11 cellular contexts compared by ENCODE assay signal in genomic region chr3:149131594-149131993, GRCh38. TPM values are rescaled to one million over a fixed set of nuclear protein-coding genes. Genes with fewer than 3 reads are reported as not detected.
DNase-seq lines count a peak whose midpoint lies in the region; ATAC-seq, FAIRE-seq and TF ChIP-seq lines count a peak whose summit lies in the region.
"Had no signal": no experiment of that assay in that cellular context is flagged by ENCODE, and none has a peak within 500 bp of the region (broad histone marks: within the 10 kb centered on the region; RNA-seq: fewer than 3 reads in every experiment).

No MANE protein-coding gene starts in this region.

- CTCF ChIA-PET in HepG2 (lab: Yijun Ruan, JAX; ENCODE audit: low intra/inter-chr PET ratio, low total read pairs): no interaction called here

- TF ChIP-seq POLR2A in HepG2 (IDR thresholded peaks at IDR 0.05; ENCODE audit: insufficient read depth in 1 of 2, low read depth in 2 of 2, low read length in 2 of 2) (no peak), right lobe of liver (IDR thresholded peaks at IDR 0.05) (no peak), uterus (IDR thresholded peaks at IDR 0.05) (no peak)

- no peaks in the 10 kb centered on the region for H3K27me3 Mint-ChIP-seq in activated naive CD8-positive, alpha-beta T cell treated with anti-CD3 and anti-CD28 coated beads, Interleukin-2, amount 50 U/mL, for 24 hours

- no peak for FAIRE-seq in HepG2 (lab: Jason Lieb, UNC)
- FAIRE-seq: astrocyte had no signal

- H3K9me3 ChIP-seq in HepG2 (ENCODE audit: low read length) (no peaks in the 10 kb centered on the region), right lobe of liver (no peaks in the 10 kb centered on the region), muscle layer of duodenum (ENCODE audit: control insufficient read depth in 1 of 2, low read length in 2 of 2) (no peaks in the 10 kb centered on the region), uterus (no peaks in the 10 kb centered on the region)

- no peak for TF ChIP-seq RAD21 in HepG2 (CRISPR knock-in tag; IDR thresholded peaks at IDR 0.05)

- in situ Hi-C loops in HepG2 (cut with HindIII; ENCODE audit: extremely low pct_ligation_motif_present, low pct_unique_long_range_greater_than_20kb): no loop called here

- no peak for ATAC-seq in HepG2
- ATAC-seq in right lobe of liver: no peak
- ATAC-seq in activated naive CD8-positive, alpha-beta T cell treated with anti-CD3 and anti-CD28 coated beads, Interleukin-2, amount 50 U/mL, for 24 hours: no peak
- ATAC-seq in HG03378 (IDR thresholded peaks at IDR 0.05; ENCODE audit: unreplicated experiment): no peak
- ATAC-seq in HG03159 (IDR thresholded peaks at IDR 0.05; ENCODE audit: unreplicated experiment): no peak

- peaks cover 14% of the 10 kb centered on the region for H3K79me2 ChIP-seq in HepG2 (ENCODE audit: insufficient read depth, low read length)
- H3K79me2 ChIP-seq: parathyroid adenoma had no signal

- peaks cover 2% of the 10 kb centered on the region for H3K36me3 Mint-ChIP-seq in activated naive CD8-positive, alpha-beta T cell treated with anti-CD3 and anti-CD28 coated beads, Interleukin-2, amount 50 U/mL, for 24 hours (ENCODE audit: low read depth)

- H2AFZ ChIP-seq in HepG2 (ENCODE audit: low read length): no peak overlapping the region
- H2AFZ ChIP-seq: parathyroid adenoma had no signal

- no peak for TF ChIP-seq CTCF in HepG2 (CRISPR knock-in tag; IDR thresholded peaks at IDR 0.05)
- TF ChIP-seq CTCF in right lobe of liver (IDR thresholded peaks at IDR 0.05): no peak
- no peak for TF ChIP-seq CTCF in uterus (IDR thresholded peaks at IDR 0.05)

- H3K27ac ChIP-seq in HepG2 (ENCODE audit: extremely low read length, insufficient read depth, low read length) (no peak overlapping the region), right lobe of liver (peak overlapping the region in 1 of 3 donors; percentile 1), muscle layer of duodenum (ENCODE audit: low read length) (peak overlapping the region; percentile 33), uterus (peak overlapping the region; percentile 91)
- H3K27ac ChIP-seq: parathyroid adenoma had no signal

- peak overlapping the region; percentile 95 for H3K4me3 Mint-ChIP-seq in activated naive CD8-positive, alpha-beta T cell treated with anti-CD3 and anti-CD28 coated beads, Interleukin-2, amount 50 U/mL, for 24 hours

- no peaks in the 10 kb centered on the region; the same call in 1 of the 2 replicates for H4K20me1 ChIP-seq in HepG2 (ENCODE audit: insufficient read depth, low read length)

- TF ChIP-seq EP300 in HepG2 (IDR thresholded peaks at IDR 0.05; ENCODE audit: low read depth in 2 of 2, low read length in 2 of 2) (no peak), HepG2 (CRISPR knock-in tag; IDR thresholded peaks at IDR 0.05; ENCODE audit: borderline replicate concordance) (no peak)

- no peaks in the 10 kb centered on the region for H3K9me3 Mint-ChIP-seq in activated naive CD8-positive, alpha-beta T cell treated with anti-CD3 and anti-CD28 coated beads, Interleukin-2, amount 50 U/mL, for 24 hours

- peaks cover 38% of the 10 kb centered on the region for H3K4me1 Mint-ChIP-seq in activated naive CD8-positive, alpha-beta T cell treated with anti-CD3 and anti-CD28 coated beads, Interleukin-2, amount 50 U/mL, for 24 hours

- 85% methylated on average over 4 of the region's 4 CpGs for WGBS in HepG2 (ENCODE audit: low lambda C conversion rate)
- 45% methylated on average over 4 of the region's 4 CpGs for WGBS in right lobe of liver (ENCODE audit: insufficient coverage, low coverage, low lambda C conversion rate, missing lambda C conversion rate)

- intact Hi-C loops in HepG2 (cut with micrococcal nuclease; ENCODE audit: unreplicated experiment) (loop anchor here (5.0 kb wide), 1 partner anchor 76 kb away; no protein-coding TSS in a partner anchor), right lobe of liver (cut with DNase I) (no loop called here), uterus (cut with DNase I; ENCODE audit: low total_unique reads) (no loop called here)

- peak overlapping the region; percentile 86 for H3K4me2 ChIP-seq in HepG2 (ENCODE audit: low read depth, low read length)

- no peaks in the 10 kb centered on the region for H3K36me3 ChIP-seq in HepG2 (replicated peaks in 1 of 2; ENCODE audit: control insufficient read depth in 1 of 2, insufficient read depth in 2 of 2, low read length in 2 of 2)
- H3K36me3 ChIP-seq in right lobe of liver: no peaks in the 10 kb centered on the region
- no peaks in the 10 kb centered on the region for H3K36me3 ChIP-seq in muscle layer of duodenum (ENCODE audit: control insufficient read depth in 1 of 2, insufficient read depth in 2 of 2, low read length in 2 of 2)
- no peaks in the 10 kb centered on the region for H3K36me3 ChIP-seq in uterus

- BruUV-seq in HepG2 (replicated peaks; lab: Mats Ljungman, UMichigan): no TSS peak

- H3K4me1 ChIP-seq in HepG2 (ENCODE audit: insufficient read depth, low read length): peaks cover 53% of the 10 kb centered on the region
- H3K4me1 ChIP-seq in right lobe of liver: peaks cover 0 to 33% (median 2%) of the 10 kb centered on the region in 4 donors
- peaks cover 9 to 20% of the 10 kb centered on the region in 2 donors for H3K4me1 ChIP-seq in muscle layer of duodenum (ENCODE audit: control insufficient read depth in 1 of 2, insufficient read depth in 2 of 2, low read length in 2 of 2)
- peaks cover 0 to 15% of the 10 kb centered on the region in 2 donors for H3K4me1 ChIP-seq in uterus

- no peak overlapping the region for H3K4me3 ChIP-seq in HepG2 (replicated peaks in 1 of 3; ENCODE audit: insufficient read depth in 1 of 3, low read depth in 2 of 3, low read length in 3 of 3)
- H3K4me3 ChIP-seq in right lobe of liver: no peak overlapping the region
- peak overlapping the region in 1 of 2 donors; percentile 94 for H3K4me3 ChIP-seq in muscle layer of duodenum (ENCODE audit: low read depth in 1 of 2, low read length in 2 of 2)
- no peak overlapping the region for H3K4me3 ChIP-seq in uterus

- H3K27ac Mint-ChIP-seq in activated naive CD8-positive, alpha-beta T cell treated with anti-CD3 and anti-CD28 coated beads, Interleukin-2, amount 50 U/mL, for 24 hours: peak overlapping the region; percentile 31

- no peak overlapping the region for H3K9ac ChIP-seq in HepG2 (ENCODE audit: insufficient read depth, low read depth, low read length)
- H3K9ac ChIP-seq: parathyroid adenoma had no signal

- H3K27me3 ChIP-seq in HepG2 (ENCODE audit: control insufficient read depth in 1 of 2, insufficient read depth in 2 of 2, low read length in 2 of 2) (no peaks in the 10 kb centered on the region; a peak in 1 of 5 replicates), right lobe of liver (no peaks in the 10 kb centered on the region), muscle layer of duodenum (ENCODE audit: low read depth, low read length) (no peaks in the 10 kb centered on the region), uterus (no peaks in the 10 kb centered on the region)

- DNase-seq in HepG2 (ENCODE audit: low spot score) (no peak), right lobe of liver (no peak), uterus (no peak), DMS53 treated with DMSO at 0.1 percent for 48 hours (lab: John Stamatoyannopoulos, UW; ENCODE audit: unreplicated experiment) (no peak)
- no peak for DNase-seq in activated naive CD8-positive, alpha-beta T cell treated with anti-CD3 and anti-CD28 coated beads, Interleukin-2, amount 50 U/mL, for 24 hours

- POLR2A ChIA-PET in HepG2 (lab: Yijun Ruan, JAX): interaction anchor here (1.2 kb wide), 1 partner anchor 139 kb away, joined by 3 read pairs; no protein-coding TSS in a partner anchor

RNA-seq across cellular contexts. Expression of gene HPS3, which starts 2.2 kb away (rescaled TPM):
- total RNA-seq in HepG2 (2016; rRNA removed; fragmentation: Illumina TruSeq; extraction: Trizol) (18.9 and 23.6 TPM in 2 replicates), right lobe of liver (1 to 10 TPM; 4.2 to 8.5 (median 6.3) TPM), uterus (10 to 100 TPM; 16.5 to 75.6 (median 31.7) TPM)
- 3.7 and 4.1 TPM in 2 replicates for total RNA-seq in HepG2 (2016; cell fraction: cytosol; rRNA removed; fragmentation: Illumina TruSeq; extraction: Trizol; ENCODE audit: low read depth)
- 18.6 and 23.4 TPM in 2 replicates for total RNA-seq in HepG2 (2016; cell fraction: insoluble cytoplasmic fraction; rRNA removed; fragmentation: Illumina TruSeq; extraction: Trizol)
- 11.2 and 11.3 TPM in 2 replicates for total RNA-seq in HepG2 (2016; cell fraction: membrane; rRNA removed; fragmentation: Illumina TruSeq; extraction: Trizol)
- 12.3 and 14.7 TPM in 2 replicates for total RNA-seq in HepG2 (2016; cell fraction: nucleus; rRNA removed; fragmentation: Illumina TruSeq; extraction: Trizol)
- 8.7 and 9.5 TPM in 2 replicates for polyA plus RNA-seq in HepG2 (2011; rRNA removed)
- 6.2 and 7.7 TPM in 2 replicates for polyA plus RNA-seq in HepG2 (2011; cell fraction: cytosol; rRNA removed)
- 8.2 and 10.9 TPM in 2 replicates for polyA plus RNA-seq in HepG2 (2011; cell fraction: nucleus; rRNA removed)
- polyA plus RNA-seq in HepG2 (2012): 14.4 and 16.1 TPM in 2 replicates
- polyA plus RNA-seq in HepG2 (2016; cell fraction: cytosol; fragmentation: Illumina TruSeq; extraction: Trizol; ENCODE audit: low read depth): 4.9 and 5.6 TPM in 2 replicates
- 22.4 and 24.1 TPM in 2 replicates for polyA plus RNA-seq in HepG2 (2016; cell fraction: insoluble cytoplasmic fraction; fragmentation: Illumina TruSeq; extraction: Trizol; ENCODE audit: low read depth)
- 5.6 and 8.1 TPM in 2 replicates for polyA plus RNA-seq in HepG2 (2016; cell fraction: membrane; fragmentation: Illumina TruSeq; extraction: Trizol; ENCODE audit: low read depth)
- polyA plus RNA-seq in HepG2 (2016; cell fraction: nucleus; fragmentation: Illumina TruSeq; extraction: Trizol; ENCODE audit: insufficient read depth, low read depth): 17.3 and 20.8 TPM in 2 replicates
- polyA minus RNA-seq in HepG2 (2011; rRNA and poly(A)+ RNA removed; ENCODE audit: low replicate concordance): 9.6 and 24.5 TPM in 2 replicates
- polyA minus RNA-seq in HepG2 (2011; cell fraction: cytosol; rRNA and poly(A)+ RNA removed): 7.7 and 8.5 TPM in 2 replicates
- polyA minus RNA-seq in HepG2 (2011; cell fraction: nucleus; rRNA and poly(A)+ RNA removed): 26.1 and 27.8 TPM in 2 replicates

RNA-seq across cellular contexts. Expression of gene HLTF, which starts 45.3 kb away (rescaled TPM):
- 22.9 and 39.8 TPM in 2 replicates for total RNA-seq in HepG2 (2016; rRNA removed; fragmentation: Illumina TruSeq; extraction: Trizol)
- total RNA-seq in HepG2 (2016; cell fraction: cytosol; rRNA removed; fragmentation: Illumina TruSeq; extraction: Trizol; ENCODE audit: low read depth): 2.1 and 3.1 TPM in 2 replicates
- 22.9 and 39.1 TPM in 2 replicates for total RNA-seq in HepG2 (2016; cell fraction: insoluble cytoplasmic fraction; rRNA removed; fragmentation: Illumina TruSeq; extraction: Trizol)
- total RNA-seq in HepG2 (2016; cell fraction: membrane; rRNA removed; fragmentation: Illumina TruSeq; extraction: Trizol): 3.9 and 4.4 TPM in 2 replicates
- total RNA-seq in HepG2 (2016; cell fraction: nucleus; rRNA removed; fragmentation: Illumina TruSeq; extraction: Trizol): 22.1 and 23.0 TPM in 2 replicates
- polyA plus RNA-seq in HepG2 (2011; rRNA removed): 8.4 and 12.0 TPM in 2 replicates
- 3.7 and 5.6 TPM in 2 replicates for polyA plus RNA-seq in HepG2 (2011; cell fraction: cytosol; rRNA removed)
- 8.3 and 10.1 TPM in 2 replicates for polyA plus RNA-seq in HepG2 (2011; cell fraction: nucleus; rRNA removed)
- polyA plus RNA-seq in HepG2 (2012): 11.4 and 13.4 TPM in 2 replicates
- polyA plus RNA-seq in HepG2 (2016; cell fraction: cytosol; fragmentation: Illumina TruSeq; extraction: Trizol; ENCODE audit: low read depth): 0.24 and 0.36 TPM in 2 replicates
- 18.8 and 19.2 TPM in 2 replicates for polyA plus RNA-seq in HepG2 (2016; cell fraction: insoluble cytoplasmic fraction; fragmentation: Illumina TruSeq; extraction: Trizol; ENCODE audit: low read depth)
- polyA plus RNA-seq in HepG2 (2016; cell fraction: membrane; fragmentation: Illumina TruSeq; extraction: Trizol; ENCODE audit: low read depth): 0.94 and 1.2 TPM in 2 replicates
- polyA plus RNA-seq in HepG2 (2016; cell fraction: nucleus; fragmentation: Illumina TruSeq; extraction: Trizol; ENCODE audit: insufficient read depth, low read depth): 19.3 and 20.9 TPM in 2 replicates
- polyA minus RNA-seq in HepG2 (2011; rRNA and poly(A)+ RNA removed; ENCODE audit: low replicate concordance): 10.1 and 40.5 TPM in 2 replicates
- polyA minus RNA-seq in HepG2 (2011; cell fraction: cytosol; rRNA and poly(A)+ RNA removed): 15.8 and 18.4 TPM in 2 replicates
- 31.4 and 39.4 TPM in 2 replicates for polyA minus RNA-seq in HepG2 (2011; cell fraction: nucleus; rRNA and poly(A)+ RNA removed)
- 10 to 100 TPM; 10.5 to 14.6 (median 12.3) TPM for total RNA-seq in right lobe of liver
- 10 to 100 TPM; 21.5 to 80.1 (median 38.0) TPM for total RNA-seq in uterus
- total RNA-seq: HT-29 had no signal
